In the genomic region with DNA sequence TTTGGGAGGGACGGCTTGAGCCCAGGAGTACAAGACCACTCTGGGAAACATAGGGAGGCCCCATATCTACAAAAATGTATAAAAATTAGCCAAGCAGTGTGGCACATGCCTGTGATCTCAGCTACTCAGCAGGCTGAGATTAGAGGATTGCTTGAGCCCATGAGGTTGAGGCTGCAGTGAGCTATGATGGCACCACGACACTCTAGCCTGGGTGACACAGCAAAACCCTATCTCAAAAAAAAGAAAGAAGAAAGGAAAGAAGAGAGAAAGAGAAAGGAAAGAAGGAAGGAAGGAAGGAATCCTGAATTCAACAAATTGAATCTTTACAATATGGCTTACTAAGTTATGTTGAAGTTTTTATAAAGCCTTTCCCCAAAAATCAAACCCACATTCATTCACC, we compare ENCODE assay signal across 12 cellular contexts. TPM values are rescaled to one million over a fixed set of nuclear protein-coding genes. Genes with fewer than 3 reads are reported as not detected.
DNase-seq lines count a peak whose midpoint lies in the region; ATAC-seq and TF ChIP-seq lines count a peak whose summit lies in the region.
"Had no signal": no experiment of that assay in that cellular context is flagged by ENCODE, and none has a peak within 500 bp of the region (broad histone marks: within the 10 kb centered on the region; RNA-seq: fewer than 3 reads in every experiment).

No MANE protein-coding gene starts in this region.

- POLR2A ChIA-PET in CD4-positive, alpha-beta memory T cell (lab: Charles Lee; ENCODE audit: partially characterized antibody) = interaction anchor here (3.5 kb wide), 1 partner anchor 180 kb away, joined by 31 read pairs; a partner anchor contains a TSS

- peaks cover 17 to 34% (median 23%) of the 10 kb centered on the region in 4 donors for H3K4me1 Mint-ChIP-seq in CD4-positive, alpha-beta memory T cell
- H3K4me1 Mint-ChIP-seq in activated T-helper 17 cell treated with anti-CD3 and anti-CD28 coated beads, Interleukin-2, amount 50 U/mL, for 72 hours = peaks cover 13% of the 10 kb centered on the region
- H3K4me1 Mint-ChIP-seq in mesothelial cell of epicardium = peaks cover 22% of the 10 kb centered on the region

- intact Hi-C loops in CD4-positive, alpha-beta memory T cell (cut with micrococcal nuclease) = loop anchor here (5.0 kb wide), 3 partner anchors 68 to 247 kb away; no protein-coding TSS in a partner anchor

- peak overlapping the region in 2 of 7 donors; percentile 41 to 67 for H3K27ac Mint-ChIP-seq in CD4-positive, alpha-beta memory T cell
- no peak overlapping the region for H3K27ac Mint-ChIP-seq in activated T-helper 17 cell treated with anti-CD3 and anti-CD28 coated beads, Interleukin-2, amount 50 U/mL, for 72 hours
- H3K27ac Mint-ChIP-seq in mesothelial cell of epicardium = no peak overlapping the region
- H3K27ac Mint-ChIP-seq: T-cell had no signal

- H3K36me3 ChIP-seq in CD4-positive, alpha-beta memory T cell (ENCODE audit: insufficient read depth, low read length) = no peaks in the 10 kb centered on the region
- no peaks in the 10 kb centered on the region for H3K36me3 ChIP-seq in GM06990 (ENCODE audit: control insufficient read depth, insufficient read depth, low read length)
- H3K36me3 ChIP-seq: stomach had no signal

- H3K9me3 Mint-ChIP-seq in CD4-positive, alpha-beta memory T cell = no peaks in the 10 kb centered on the region
- H3K9me3 Mint-ChIP-seq in activated T-helper 17 cell treated with anti-CD3 and anti-CD28 coated beads, Interleukin-2, amount 50 U/mL, for 72 hours = no peaks in the 10 kb centered on the region
- H3K9me3 Mint-ChIP-seq in mesothelial cell of epicardium = no peaks in the 10 kb centered on the region
- H3K9me3 Mint-ChIP-seq: T-cell had no signal

- H3K4me3 Mint-ChIP-seq in CD4-positive, alpha-beta memory T cell = peak overlapping the region; percentile 27 to 53 (median 36)
- H3K4me3 Mint-ChIP-seq in activated T-helper 17 cell treated with anti-CD3 and anti-CD28 coated beads, Interleukin-2, amount 50 U/mL, for 72 hours = peak overlapping the region; percentile 97
- H3K4me3 Mint-ChIP-seq in mesothelial cell of epicardium = peak overlapping the region; percentile 49

- H3K27me3 Mint-ChIP-seq in CD4-positive, alpha-beta memory T cell = no peaks in the 10 kb centered on the region
- no peaks in the 10 kb centered on the region for H3K27me3 Mint-ChIP-seq in activated T-helper 17 cell treated with anti-CD3 and anti-CD28 coated beads, Interleukin-2, amount 50 U/mL, for 72 hours
- H3K27me3 Mint-ChIP-seq in mesothelial cell of epicardium (ENCODE audit: low read depth) = no peaks in the 10 kb centered on the region

- ATAC-seq in activated T-helper 17 cell treated with anti-CD3 and anti-CD28 coated beads, Interleukin-2, amount 50 U/mL, for 72 hours (replicated peaks) = no peak
- ATAC-seq: T-cell had no signal

- in situ Hi-C loops in KBM-7 (cut with MboI; ENCODE audit: low pct_unique_long_range_greater_than_20kb, low sequenced_read_pairs) = no loop called here

- DNase-seq in CD4-positive, alpha-beta memory T cell = no peak
- DNase-seq in GM06990 (ENCODE audit: extremely low read depth, insufficient read length) = no peak
- no peak for DNase-seq in mesothelial cell of epicardium (ENCODE audit: low spot score in 2 of 2, unreplicated experiment in 2 of 2)
- no peak for DNase-seq in cortex of kidney (lab: John Stamatoyannopoulos, UW)
- no peak for DNase-seq in KBM-7
- DNase-seq in COLO829 (ENCODE audit: low spot score) = no peak
- DNase-seq in HK-2 (ENCODE audit: unreplicated experiment) = no peak
- DNase-seq: IMR-90, NCI-H345, stomach, T-cell had no signal

- no peak for TF ChIP-seq CTCF in GM06990 (IDR thresholded peaks at IDR 0.05; ENCODE audit: insufficient read depth, low read length, poor library complexity, severe bottlenecking)
- TF ChIP-seq CTCF in mesothelial cell of epicardium (IDR thresholded peaks at IDR 0.05; ENCODE audit: unreplicated experiment) = no peak

- H3K4me3 ChIP-seq in CD4-positive, alpha-beta memory T cell (ENCODE audit: low read length in 2 of 2) = no peak overlapping the region
- H3K4me3 ChIP-seq in GM06990 (replicated peaks; ENCODE audit: low read depth, low read length) = peak overlapping the region; percentile 82
- H3K4me3 ChIP-seq: stomach had no signal

- H3K27me3 ChIP-seq in CD4-positive, alpha-beta memory T cell (ENCODE audit: insufficient read depth, low read length) = no peaks in the 10 kb centered on the region
- no peaks in the 10 kb centered on the region for H3K27me3 ChIP-seq in GM06990 (replicated peaks; ENCODE audit: control insufficient read depth, insufficient read depth, low read length)

- peaks cover 13% of the 10 kb centered on the region for H3K4me1 ChIP-seq in CD4-positive, alpha-beta memory T cell (ENCODE audit: insufficient read depth, low read length)

- H3K27ac ChIP-seq in CD4-positive, alpha-beta memory T cell (ENCODE audit: low read depth, low read length) = no peak overlapping the region
- H3K27ac ChIP-seq: stomach had no signal

- peaks cover 0 to 4% of the 10 kb centered on the region in 2 donors for H3K36me3 Mint-ChIP-seq in CD4-positive, alpha-beta memory T cell
- peaks cover 6% of the 10 kb centered on the region for H3K36me3 Mint-ChIP-seq in activated T-helper 17 cell treated with anti-CD3 and anti-CD28 coated beads, Interleukin-2, amount 50 U/mL, for 72 hours (ENCODE audit: low read depth)
- H3K36me3 Mint-ChIP-seq in mesothelial cell of epicardium = no peaks in the 10 kb centered on the region
- H3K36me3 Mint-ChIP-seq: T-cell had no signal

- CTCF ChIA-PET in CD4-positive, alpha-beta memory T cell (lab: Charles Lee; ENCODE audit: partially characterized antibody) = no interaction called here

- H3K9me3 ChIP-seq in CD4-positive, alpha-beta memory T cell (ENCODE audit: control insufficient read depth in 1 of 2, low read length in 2 of 2) = no peaks in the 10 kb centered on the region
- H3K9me3 ChIP-seq: stomach had no signal

RNA-seq across cellular contexts. Expression of a gene that starts 2.1 kb away (rescaled TPM):
- total RNA-seq in CD4-positive, alpha-beta memory T cell = 10 to 100 TPM; 19.1 to 19.9 TPM
- 1 to 10 TPM; 3.4 to 7.8 TPM for polyA plus RNA-seq in CD4-positive, alpha-beta memory T cell
- total RNA-seq in activated T-helper 17 cell treated with anti-CD3 and anti-CD28 coated beads, Interleukin-2, amount 50 U/mL, for 72 hours = 10 to 100 TPM; 14.8 to 19.6 TPM
- 24.4 to 27.7 TPM (median 24.8 TPM) in 3 replicates for total RNA-seq in mesothelial cell of epicardium

Comparison
In these comparisons a context has a peak if more than half of its experiments do, and no peak if none do; other contexts are left out.
1. H3K4me3 Mint-ChIP-seq: peak in every context shown above with its lines; median percentile 97 in activated T-helper 17 cell treated with anti-CD3 and anti-CD28 coated beads, Interleukin-2, amount 50 U/mL, for 72 hours; 49 in mesothelial cell of epicardium; 36 in CD4-positive, alpha-beta memory T cell.